ENCODE assay signal across 9 cellular contexts in genomic region chr18:50506362-50506761, GRCh38. TPM values are rescaled to one million over a fixed set of nuclear protein-coding genes. Genes with fewer than 3 reads are reported as not detected.
"Had no signal": no experiment of that assay in that cellular context is flagged by ENCODE, and none has a peak within 500 bp of the region (broad histone marks: within the 10 kb centered on the region; RNA-seq: fewer than 3 reads in every experiment).

No MANE protein-coding gene starts in this region.

- H3K9ac ChIP-seq: KMS-11 had no signal

- H3K27ac ChIP-seq: HL-60, KMS-11 had no signal

- H3K4me3 ChIP-seq: K562 had no signal

- FAIRE-seq: HTR-8/SVneo, K562 had no signal

- H3K4me2 ChIP-seq: KMS-11 had no signal

- DNase-seq: IMR-90, KG1 had no signal

RNA-seq across cellular contexts. Expression of gene MAPK4, which starts 53.5 kb away (rescaled TPM):
- total RNA-seq: HT-29, HT1080, IMR-90, K562 had no signal
- polyA plus RNA-seq: IgD-negative memory B cell, IMR-90, K562 had no signal
